16 cellular contexts compared by ENCODE assay signal in genomic region chr1:64043976-64044375, GRCh38.
DNase-seq lines count a peak whose midpoint lies in the region; ATAC-seq and TF ChIP-seq lines count a peak whose summit lies in the region.
"Had no signal": no experiment of that assay in that cellular context is flagged by ENCODE, and none has a peak within 500 bp of the region (broad histone marks: within the 10 kb centered on the region; RNA-seq: fewer than 3 reads in every experiment).

No MANE protein-coding gene starts in this region.

- H2AFZ ChIP-seq in ACC112 (ENCODE audit: low read length, unreplicated experiment) (no peak overlapping the region), mammary epithelial cell (ENCODE audit: low read depth, low read length) (no peak overlapping the region)

- CTCF ChIA-PET in mammary epithelial cell (lab: Charles Lee; ENCODE audit: low non-redundant PET), result interaction anchor here (0.5 to 0.6 kb wide), 2 partner anchors 34 to 44 kb away, joined by 3 to 6 read pairs; no protein-coding TSS in a partner anchor

- no peak for ATAC-seq in HG02798 (IDR thresholded peaks at IDR 0.05; ENCODE audit: poor library complexity, unreplicated experiment)
- ATAC-seq: activated CD8-positive, alpha-beta T cell treated with anti-CD3 and anti-CD28 coated beads for 36 hours had no signal

- dilution Hi-C loops in mammary epithelial cell (cut with HindIII; ENCODE audit: low sequenced_read_pairs), result no loop called here

- WGBS in mammary epithelial cell (ENCODE audit: low coverage, missing lambda C conversion rate), result 70% methylated on average over 4 of the region's 5 CpGs

- H3K4me1 ChIP-seq in ACC112 (ENCODE audit: control insufficient read depth, insufficient read depth, low read length, unreplicated experiment) (peaks cover 68% of the 10 kb centered on the region), mammary epithelial cell (ENCODE audit: insufficient read depth, low read length) (peaks cover 53% of the 10 kb centered on the region)

- H3K4me2 ChIP-seq in mammary epithelial cell (ENCODE audit: insufficient read depth, low read depth, low read length), result no peak overlapping the region

- intact Hi-C loops in mammary epithelial cell (cut with micrococcal nuclease), result loop anchor here (5.0 kb wide), 3 partner anchors 68 to 122 kb away; no protein-coding TSS in a partner anchor

- H3K4me3 ChIP-seq in ACC112 (ENCODE audit: low read depth, low read length), result peak overlapping the region; percentile 6; the same call in 1 of the 2 replicates
- no peak overlapping the region for H3K4me3 ChIP-seq in mammary epithelial cell (replicated peaks in 1 of 3; ENCODE audit: insufficient read depth in 1 of 3, low read depth in 2 of 3, low read length in 3 of 3)
- H3K4me3 ChIP-seq: transverse colon had no signal

- no peak overlapping the region for H3K9ac ChIP-seq in mammary epithelial cell (ENCODE audit: insufficient read depth, low read length)

- H3K27me3 ChIP-seq in ACC112 (ENCODE audit: insufficient read depth, low read length), result no peaks in the 10 kb centered on the region
- no peaks in the 10 kb centered on the region for H3K27me3 ChIP-seq in mammary epithelial cell (ENCODE audit: insufficient read depth, low read length)
- H3K27me3 ChIP-seq: transverse colon had no signal

- H3K9me3 ChIP-seq in mammary epithelial cell (replicated peaks; ENCODE audit: insufficient read depth, low read length), result no peaks in the 10 kb centered on the region
- H3K9me3 ChIP-seq: transverse colon had no signal

- H4K20me1 ChIP-seq in mammary epithelial cell (ENCODE audit: insufficient read depth, low read length), result no peaks in the 10 kb centered on the region

- BruUV-seq in mammary epithelial cell (replicated peaks; lab: Mats Ljungman, UMichigan), result no TSS peak

- DNase-seq in HS-5 (ENCODE audit: low read depth) (peak; percentile 25), mammary epithelial cell (peak; percentile 72), myocyte (ENCODE audit: low read depth) (peak; percentile 64), NCI-H2227 (lab: John Stamatoyannopoulos, UW; ENCODE audit: unreplicated experiment) (no peak), DMS79 (lab: John Stamatoyannopoulos, UW) (no peak)
- no peak for DNase-seq in activated CD8-positive, alpha-beta memory T cell treated with anti-CD3 and anti-CD28 coated beads for 24 hours
- DNase-seq: activated CD8-positive, alpha-beta T cell treated with anti-CD3 and anti-CD28 coated beads for 36 hours; activated effector memory CD4-positive, alpha-beta T cell treated with anti-CD3 and anti-CD28 coated beads, Interleukin-2, amount 50 U/mL, for 16 hours; hypothalamus; Karpas-422; NCI-H187; NCI-H774; SIG-M5; transverse colon had no signal

- in situ Hi-C loops in mammary epithelial cell (cut with MboI; ENCODE audit: low sequenced_read_pairs in 2 of 2), result no loop called here

- H3K79me2 ChIP-seq in ACC112 (ENCODE audit: control insufficient read depth, insufficient read depth, low read length, unreplicated experiment), result peaks cover 7% of the 10 kb centered on the region
- H3K79me2 ChIP-seq in mammary epithelial cell (ENCODE audit: insufficient read depth, low read length), result no peaks in the 10 kb centered on the region

- H3K36me3 ChIP-seq in ACC112 (ENCODE audit: insufficient read depth, low read length), result no peaks in the 10 kb centered on the region
- no peaks in the 10 kb centered on the region for H3K36me3 ChIP-seq in mammary epithelial cell (ENCODE audit: insufficient read depth, low read length)
- H3K36me3 ChIP-seq: transverse colon had no signal

- TF ChIP-seq CTCF in mammary epithelial cell (conservative IDR thresholded peaks at IDR 0.05 in 1 of 2, IDR thresholded peaks at IDR 0.05 in 1 of 2; ENCODE audit: extremely low read depth in 1 of 2, insufficient read depth in 1 of 2, low read depth in 1 of 2, low read length in 2 of 2), result no peak

- peak overlapping the region; percentile 96 for H3K27ac ChIP-seq in ACC112 (ENCODE audit: low read depth, low read length)
- H3K27ac ChIP-seq in mammary epithelial cell (ENCODE audit: insufficient read depth, low read depth, low read length), result peak overlapping the region; percentile 74

Comparison
In these comparisons a context has a peak if more than half of its experiments do, and no peak if none do; other contexts are left out.
1. DNase-seq: peak in HS-5 (single experiment), mammary epithelial cell (single experiment) and myocyte (single experiment); none in NCI-H2227 (single experiment), activated CD8-positive, alpha-beta memory T cell treated with anti-CD3 and anti-CD28 coated beads for 24 hours (single experiment) and DMS79 (single experiment).